Comparison of ENCODE assay signal across 6 cellular contexts in genomic region chr20:3785240-3786125, GRCh38. TPM values are rescaled to one million over a fixed set of nuclear protein-coding genes. Genes with fewer than 3 reads are reported as not detected.
DNase-seq lines count a peak whose midpoint lies in the region; ATAC-seq and TF ChIP-seq lines count a peak whose summit lies in the region.

No MANE protein-coding gene starts in this region.

- no peak for TF ChIP-seq CTCF in fibroblast of the aortic adventitia (IDR thresholded peaks at IDR 0.05; ENCODE audit: insufficient read depth, low read length)

- peaks cover 3% of the 10 kb centered on the region for H3K27me3 Mint-ChIP-seq in activated CD8-positive, alpha-beta memory T cell treated with anti-CD3 and anti-CD28 coated beads, Interleukin-2, amount 10 ng/mL, durations not matched to agents 7 days and 5 days

- peak overlapping the region; percentile 85 for H3K4me3 ChIP-seq in fibroblast of the aortic adventitia (ENCODE audit: low read depth, low read length)
- H3K4me3 ChIP-seq in thymus (ENCODE audit: low read length): peak overlapping the region; percentile 82

- H3K27ac ChIP-seq in thymus (ENCODE audit: low read depth): no peak overlapping the region

- CTCF ChIA-PET in activated CD8-positive, alpha-beta memory T cell treated with anti-CD3 and anti-CD28 coated beads, Interleukin-2, amount 10 ng/mL, durations not matched to agents 7 days and 5 days (lab: Charles Lee): interaction anchor here (1.0 to 7.7 kb wide), 16 partner anchors 7 to 286 kb away, joined by 3 to 65 read pairs (median 4); partner anchors contain the start of genes ADISSP and CDC25B

- H3K27ac Mint-ChIP-seq in activated CD8-positive, alpha-beta memory T cell treated with anti-CD3 and anti-CD28 coated beads, Interleukin-2, amount 10 ng/mL, durations not matched to agents 7 days and 5 days: no peak overlapping the region

- H3K9me3 ChIP-seq in thymus (ENCODE audit: control insufficient read depth): no peaks in the 10 kb centered on the region

- peak overlapping the region; percentile 83 for H3K4me3 Mint-ChIP-seq in activated CD8-positive, alpha-beta memory T cell treated with anti-CD3 and anti-CD28 coated beads, Interleukin-2, amount 10 ng/mL, durations not matched to agents 7 days and 5 days

- ATAC-seq in activated CD8-positive, alpha-beta memory T cell treated with anti-CD3 and anti-CD28 coated beads, Interleukin-2, amount 10 ng/mL, durations not matched to agents 7 days and 5 days: no peak
- ATAC-seq in GM18505 (IDR thresholded peaks at IDR 0.05; ENCODE audit: unreplicated experiment): no peak

- DNase-seq in activated CD8-positive, alpha-beta memory T cell treated with anti-CD3 and anti-CD28 coated beads, Interleukin-2, amount 10 ng/mL, durations not matched to agents 7 days and 5 days: no peak
- no peak for DNase-seq in activated CD8-positive, alpha-beta memory T cell treated with anti-CD3 and anti-CD28 coated beads, Interleukin-2, amount 50 U/mL, for 4 hours
- DNase-seq in fibroblast of the aortic adventitia (ENCODE audit: low read depth) (no peak), medulla oblongata (ENCODE audit: extremely low spot score) (no peak)

- 80% methylated on average over 79 of the region's 79 CpGs for WGBS in thymus

- no peak for TF ChIP-seq POLR2A in GM18505 (IDR thresholded peaks at IDR 0.05; ENCODE audit: borderline replicate concordance, extremely low read depth, insufficient read depth, insufficient read length)

- H3K9me3 Mint-ChIP-seq in activated CD8-positive, alpha-beta memory T cell treated with anti-CD3 and anti-CD28 coated beads, Interleukin-2, amount 10 ng/mL, durations not matched to agents 7 days and 5 days (ENCODE audit: low read depth): no peaks in the 10 kb centered on the region

- H3K4me1 Mint-ChIP-seq in activated CD8-positive, alpha-beta memory T cell treated with anti-CD3 and anti-CD28 coated beads, Interleukin-2, amount 10 ng/mL, durations not matched to agents 7 days and 5 days: peaks cover 46% of the 10 kb centered on the region

- peaks cover 14% of the 10 kb centered on the region for H3K4me1 ChIP-seq in thymus (ENCODE audit: control insufficient read depth, insufficient read depth, low read length)

- H3K27me3 ChIP-seq in thymus (ENCODE audit: control insufficient read depth, insufficient read depth): peaks cover 6% of the 10 kb centered on the region

- peaks cover 6% of the 10 kb centered on the region for H3K36me3 ChIP-seq in thymus (ENCODE audit: control insufficient read depth, insufficient read depth)

- peaks cover 3% of the 10 kb centered on the region for H3K36me3 Mint-ChIP-seq in activated CD8-positive, alpha-beta memory T cell treated with anti-CD3 and anti-CD28 coated beads, Interleukin-2, amount 10 ng/mL, durations not matched to agents 7 days and 5 days

RNA-seq across cellular contexts. Expression of gene CENPB, which starts 1.1 kb away (rescaled TPM):
- 10 to 100 TPM; 76.5 to 76.8 TPM for total RNA-seq in activated CD8-positive, alpha-beta memory T cell treated with anti-CD3 and anti-CD28 coated beads, Interleukin-2, amount 10 ng/mL, durations not matched to agents 7 days and 5 days
- 94.8 and 170 TPM in 2 replicates for total RNA-seq in fibroblast of the aortic adventitia (ENCODE audit: low replicate concordance)
- 36.2 TPM for polyA plus RNA-seq in thymus

RNA-seq across cellular contexts. Expression of gene SPEF1, which starts 4.2 kb away (rescaled TPM):
- total RNA-seq in activated CD8-positive, alpha-beta memory T cell treated with anti-CD3 and anti-CD28 coated beads, Interleukin-2, amount 10 ng/mL, durations not matched to agents 7 days and 5 days: under 1 TPM in 1 of 2 experiments, not detected in 1; 0.18 TPM
- 0.09 TPM in 1 of 2 replicates, not detected in the other for total RNA-seq in fibroblast of the aortic adventitia (ENCODE audit: low replicate concordance)
- 0.16 TPM for polyA plus RNA-seq in thymus

RNA-seq across cellular contexts. Expression of gene CDC25B, which starts 10.6 kb away (rescaled TPM):
- total RNA-seq in activated CD8-positive, alpha-beta memory T cell treated with anti-CD3 and anti-CD28 coated beads, Interleukin-2, amount 10 ng/mL, durations not matched to agents 7 days and 5 days: 100 to 1,000 TPM; 194 to 312 TPM
- 51.0 and 58.5 TPM in 2 replicates for total RNA-seq in fibroblast of the aortic adventitia (ENCODE audit: low replicate concordance)
- 56.4 TPM for polyA plus RNA-seq in thymus

RNA-seq across cellular contexts. Expression of gene ADISSP, which starts 17.9 kb away (rescaled TPM):
- total RNA-seq in activated CD8-positive, alpha-beta memory T cell treated with anti-CD3 and anti-CD28 coated beads, Interleukin-2, amount 10 ng/mL, durations not matched to agents 7 days and 5 days: 10 to 100 TPM; 32.5 to 37.0 TPM
- 28.4 and 37.7 TPM in 2 replicates for total RNA-seq in fibroblast of the aortic adventitia (ENCODE audit: low replicate concordance)
- 21.4 TPM for polyA plus RNA-seq in thymus

RNA-seq across cellular contexts. Expression of gene AP5S1, which starts 34.9 kb away (rescaled TPM):
- 10 to 100 TPM; 13.8 to 15.5 TPM for total RNA-seq in activated CD8-positive, alpha-beta memory T cell treated with anti-CD3 and anti-CD28 coated beads, Interleukin-2, amount 10 ng/mL, durations not matched to agents 7 days and 5 days
- 9.4 and 20.4 TPM in 2 replicates for total RNA-seq in fibroblast of the aortic adventitia (ENCODE audit: low replicate concordance)
- polyA plus RNA-seq in thymus: 8.4 TPM
